Comparison of ENCODE assay signal across 8 cellular contexts in the genomic region with DNA sequence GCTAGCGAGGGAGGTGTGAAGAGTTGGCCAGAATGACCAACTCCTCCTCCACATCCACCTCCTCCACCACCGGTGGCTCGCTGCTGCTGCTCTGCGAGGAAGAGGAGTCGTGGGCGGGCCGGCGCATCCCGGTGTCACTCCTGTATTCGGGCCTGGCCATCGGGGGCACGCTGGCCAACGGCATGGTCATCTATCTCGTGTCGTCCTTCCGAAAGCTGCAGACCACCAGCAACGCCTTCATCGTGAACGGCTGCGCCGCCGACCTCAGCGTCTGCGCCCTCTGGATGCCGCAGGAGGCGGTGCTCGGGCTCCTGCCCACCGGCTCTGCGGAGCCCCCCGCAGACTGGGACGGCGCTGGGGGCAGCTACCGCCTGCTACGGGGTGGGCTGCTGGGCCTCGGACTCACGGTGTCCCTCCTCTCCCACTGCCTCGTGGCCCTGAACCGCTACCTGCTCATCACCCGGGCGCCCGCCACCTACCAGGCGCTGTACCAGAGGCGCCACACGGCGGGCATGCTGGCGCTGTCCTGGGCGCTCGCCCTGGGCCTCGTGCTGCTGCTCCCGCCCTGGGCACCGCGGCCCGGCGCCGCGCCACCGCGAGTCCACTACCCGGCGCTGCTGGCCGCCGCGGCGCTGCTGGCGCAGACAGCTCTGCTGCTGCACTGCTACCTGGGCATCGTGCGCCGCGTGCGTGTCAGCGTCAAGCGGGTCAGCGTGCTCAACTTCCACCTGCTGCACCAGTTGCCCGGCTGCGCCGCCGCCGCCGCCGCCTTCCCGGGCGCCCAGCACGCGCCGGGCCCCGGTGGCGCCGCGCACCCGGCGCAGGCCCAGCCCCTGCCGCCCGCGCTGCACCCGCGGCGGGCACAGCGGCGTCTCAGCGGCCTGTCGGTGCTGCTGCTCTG. TPM values are rescaled to one million over a fixed set of nuclear protein-coding genes. Genes with fewer than 3 reads are reported as not detected.
DNase-seq lines count a peak whose midpoint lies in the region; ATAC-seq and TF ChIP-seq lines count a peak whose summit lies in the region.

No MANE protein-coding gene starts in this region.

- in situ Hi-C loops in brain microvascular endothelial cell (cut with HindIII; ENCODE audit: low pct_ligation_motif_present, low sequenced_read_pairs): no loop called here

- no peaks in the 10 kb centered on the region for H3K36me3 ChIP-seq in Peyer's patch
- no peaks in the 10 kb centered on the region for H3K36me3 ChIP-seq in brain microvascular endothelial cell (replicated peaks)
- no peaks in the 10 kb centered on the region for H3K36me3 ChIP-seq in kidney epithelial cell (ENCODE audit: control insufficient read depth, insufficient read depth, low read length)

- peaks cover 0 to 8% of the 10 kb centered on the region in 2 donors for H3K27me3 ChIP-seq in Peyer's patch
- no peaks in the 10 kb centered on the region for H3K27me3 ChIP-seq in brain microvascular endothelial cell (replicated peaks)
- peaks cover 25% of the 10 kb centered on the region for H3K27me3 ChIP-seq in kidney epithelial cell (ENCODE audit: control insufficient read depth, insufficient read depth, low read length)

- DNase-seq in NCI-H82 (lab: John Stamatoyannopoulos, UW) (peak; percentile 40), NCI-H82 treated with DMSO at 0.1 percent for 48 hours (lab: John Stamatoyannopoulos, UW; ENCODE audit: unreplicated experiment) (no peak), Peyer's patch (no peak), brain microvascular endothelial cell (no peak), kidney epithelial cell (ENCODE audit: low read depth) (no peak), NCI-H1048 (lab: John Stamatoyannopoulos, UW) (no peak)
- peak; percentile 41 to 57 for DNase-seq in stimulated activated CD4-positive, alpha-beta T cell treated with anti-CD3 and anti-CD28 coated beads, Interleukin-2, amount 100 ng/mL, for 24 hours

- H3K27ac ChIP-seq in Peyer's patch: no peak overlapping the region
- no peak overlapping the region for H3K27ac ChIP-seq in brain microvascular endothelial cell

- no peaks in the 10 kb centered on the region for H3K9me3 ChIP-seq in Peyer's patch

- ATAC-seq in GM21360 (IDR thresholded peaks at IDR 0.05; ENCODE audit: unreplicated experiment): no peak

- H3K4me3 ChIP-seq in Peyer's patch (peak overlapping the region; percentile 26 to 61 (median 52)), brain microvascular endothelial cell (ENCODE audit: low read depth, low read length) (peak overlapping the region; percentile 48), kidney epithelial cell (ENCODE audit: low read depth, low read length) (peak overlapping the region; percentile 30)

- no peak for TF ChIP-seq POLR2A in Peyer's patch (IDR thresholded peaks at IDR 0.05)

- peaks cover 0 to 15% (median 6%) of the 10 kb centered on the region in 4 donors for H3K4me1 ChIP-seq in Peyer's patch

- TF ChIP-seq CTCF in Peyer's patch (IDR thresholded peaks at IDR 0.05) (peak in 1 of 6 experiments; percentile 6), brain microvascular endothelial cell (IDR thresholded peaks at IDR 0.05; ENCODE audit: low read depth, low read length, missing control alignments) (peak; percentile 44), kidney epithelial cell (IDR thresholded peaks at IDR 0.05; ENCODE audit: insufficient read depth, low read length, poor library complexity, severe bottlenecking) (peak; percentile 15)

RNA-seq across cellular contexts. Expression of a gene that starts 1.2 kb away (rescaled TPM):
- total RNA-seq in Peyer's patch: under 1 TPM in 1 of 4 donors, not detected in 3; 0.27 TPM
- total RNA-seq in kidney epithelial cell: not detected in 2 replicates

Comparison
In these comparisons a context has a peak if more than half of its experiments do, and no peak if none do; other contexts are left out.
1. DNase-seq: peak in NCI-H82 (single experiment) and stimulated activated CD4-positive, alpha-beta T cell treated with anti-CD3 and anti-CD28 coated beads, Interleukin-2, amount 100 ng/mL, for 24 hours (2 of 2); none in NCI-H82 treated with DMSO at 0.1 percent for 48 hours (single experiment), Peyer's patch (0 of 3), brain microvascular endothelial cell (single experiment), kidney epithelial cell (single experiment) and NCI-H1048 (single experiment).
2. Peak in every context shown above with its lines, with median percentiles within 50 percentile points of each other: H3K4me3 ChIP-seq.